In genomic region chr2:55109219-55109891, GRCh38 we compare ENCODE assay signal across 11 cellular contexts. TPM values are rescaled to one million over a fixed set of nuclear protein-coding genes. Genes with fewer than 3 reads are reported as not detected.
A peak's percentile ranks its signal among the peaks of the same experiment; 100 is the strongest.
DNase-seq lines count a peak whose midpoint lies in the region; ATAC-seq, FAIRE-seq and TF ChIP-seq lines count a peak whose summit lies in the region.
"Had no signal": no experiment of that assay in that cellular context is flagged by ENCODE, and none has a peak within 500 bp of the region (broad histone marks: within the 10 kb centered on the region; RNA-seq: fewer than 3 reads in every experiment).

No MANE protein-coding gene starts in this region.

- no peaks in the 10 kb centered on the region for H3K27me3 Mint-ChIP-seq in Caco-2 (ENCODE audit: insufficient read depth, unreplicated experiment)
- H3K27me3 Mint-ChIP-seq in activated CD4-positive, alpha-beta T cell treated with anti-CD3 and anti-CD28 coated beads, Interleukin-2, amount 10 ng/mL, durations not matched to agents 7 days and 5 days: no peaks in the 10 kb centered on the region
- H3K27me3 Mint-ChIP-seq: activated B cell treated with CpG ODN at 0.5 μM for 24 hours had no signal

- H3K9me3 ChIP-seq in Caco-2 (no peaks in the 10 kb centered on the region), body of pancreas (no peaks in the 10 kb centered on the region)
- H3K9me3 ChIP-seq: tibial nerve had no signal

- H3K4me3 ChIP-seq in Caco-2 (ENCODE audit: low read depth, low read length) (no peak overlapping the region), body of pancreas (no peak overlapping the region)
- H3K4me3 ChIP-seq: tibial nerve had no signal

- H3K36me3 ChIP-seq in Caco-2 (ENCODE audit: control insufficient read depth, insufficient read depth, low read length) (no peaks in the 10 kb centered on the region), body of pancreas (replicated peaks in 1 of 2; ENCODE audit: insufficient read depth in 1 of 2, low read depth in 2 of 2) (no peaks in the 10 kb centered on the region)
- H3K36me3 ChIP-seq: tibial nerve had no signal

- peak; percentile 79 to 83 for DNase-seq in Caco-2
- DNase-seq in NCI-H146 treated with DMSO at 0.1 percent for 48 hours (lab: John Stamatoyannopoulos, UW; ENCODE audit: unreplicated experiment): peak; percentile 94
- peak in 3 of 4 donors; percentile 46 to 69 (median 57) for DNase-seq in body of pancreas
- DNase-seq in lung microvascular endothelial cell (ENCODE audit: low read depth in 2 of 2): peak; percentile 41 to 91
- DNase-seq in activated CD4-positive, alpha-beta T cell treated with anti-CD3 and anti-CD28 coated beads, Interleukin-2, amount 10 ng/mL, durations not matched to agents 7 days and 5 days: no peak
- DNase-seq in central memory CD4-positive, alpha-beta T cell: no peak
- no peak for DNase-seq in NCI-H1436 treated with DMSO at 0.1 percent for 48 hours (lab: John Stamatoyannopoulos, UW)
- DNase-seq in HTR-8/SVneo (ENCODE audit: insufficient read length, low spot score): no peak
- DNase-seq: activated B cell treated with CpG ODN at 0.5 μM for 24 hours, Karpas-422 had no signal

- H3K27ac ChIP-seq in body of pancreas: peak overlapping the region; percentile 50 to 72 (median 64)
- H3K27ac ChIP-seq: tibial nerve had no signal

- no peak for TF ChIP-seq CTCF in Caco-2 (IDR thresholded peaks at IDR 0.05; ENCODE audit: insufficient read depth in 1 of 2, low read depth in 1 of 2, low read length in 1 of 2, severe bottlenecking in 1 of 2, unreplicated experiment in 1 of 2)
- no peak for TF ChIP-seq CTCF in body of pancreas (IDR thresholded peaks at IDR 0.05)

- CTCF ChIA-PET in Caco-2 (lab: Charles Lee): interaction anchor here (0.6 to 1.5 kb wide), 5 partner anchors 38 to 94 kb away, joined by 4 to 9 read pairs (median 5); partner anchors contain the start of gene RTN4
- CTCF ChIA-PET in activated CD4-positive, alpha-beta T cell treated with anti-CD3 and anti-CD28 coated beads, Interleukin-2, amount 10 ng/mL, durations not matched to agents 7 days and 5 days (lab: Charles Lee): no interaction called here

- no peaks in the 10 kb centered on the region for H3K9me3 Mint-ChIP-seq in Caco-2 (ENCODE audit: unreplicated experiment)
- H3K9me3 Mint-ChIP-seq in activated CD4-positive, alpha-beta T cell treated with anti-CD3 and anti-CD28 coated beads, Interleukin-2, amount 10 ng/mL, durations not matched to agents 7 days and 5 days: no peaks in the 10 kb centered on the region
- H3K9me3 Mint-ChIP-seq: activated B cell treated with CpG ODN at 0.5 μM for 24 hours had no signal

- WGBS in body of pancreas, 2 donors: 21 to 24% methylated on average over 2 of the region's 2 CpGs

- H3K27me3 ChIP-seq in Caco-2 (replicated peaks; ENCODE audit: control insufficient read depth, insufficient read depth, low read length) (no peaks in the 10 kb centered on the region), body of pancreas (no peaks in the 10 kb centered on the region)
- H3K27me3 ChIP-seq: tibial nerve had no signal

- H3K27ac Mint-ChIP-seq in Caco-2 (ENCODE audit: unreplicated experiment): peak overlapping the region; percentile 99
- no peak overlapping the region for H3K27ac Mint-ChIP-seq in activated CD4-positive, alpha-beta T cell treated with anti-CD3 and anti-CD28 coated beads, Interleukin-2, amount 10 ng/mL, durations not matched to agents 7 days and 5 days
- H3K27ac Mint-ChIP-seq: activated B cell treated with CpG ODN at 0.5 μM for 24 hours had no signal

- intact Hi-C loops in Caco-2 (cut with micrococcal nuclease; ENCODE audit: unreplicated experiment) (loop anchor here (1.0 to 2.0 kb wide), 4 partner anchors 27 to 95 kb away; partner anchors contain the start of gene RTN4), body of pancreas (cut with DNase I) (no loop called here)

- peak; percentile 76 for ATAC-seq in body of pancreas

- H3K4me1 ChIP-seq in Caco-2 (peaks cover 64% of the 10 kb centered on the region), body of pancreas (peaks cover 24% of the 10 kb centered on the region)

- H3K4me3 Mint-ChIP-seq in Caco-2 (ENCODE audit: unreplicated experiment): peak overlapping the region; percentile 65
- H3K4me3 Mint-ChIP-seq in activated CD4-positive, alpha-beta T cell treated with anti-CD3 and anti-CD28 coated beads, Interleukin-2, amount 10 ng/mL, durations not matched to agents 7 days and 5 days: no peak overlapping the region
- H3K4me3 Mint-ChIP-seq: activated B cell treated with CpG ODN at 0.5 μM for 24 hours had no signal

- POLR2A ChIA-PET in Caco-2 (lab: Charles Lee): interaction anchor here (0.8 to 2.4 kb wide), 3 partner anchors 59 to 153 kb away, joined by 3 to 12 read pairs (median 3); partner anchors contain the start of gene RTN4
- POLR2A ChIA-PET in activated CD4-positive, alpha-beta T cell treated with anti-CD3 and anti-CD28 coated beads, Interleukin-2, amount 10 ng/mL, durations not matched to agents 7 days and 5 days (lab: Charles Lee): no interaction called here

- peaks cover 6% of the 10 kb centered on the region for H3K36me3 Mint-ChIP-seq in Caco-2 (ENCODE audit: insufficient read depth, unreplicated experiment)
- no peaks in the 10 kb centered on the region for H3K36me3 Mint-ChIP-seq in activated CD4-positive, alpha-beta T cell treated with anti-CD3 and anti-CD28 coated beads, Interleukin-2, amount 10 ng/mL, durations not matched to agents 7 days and 5 days (ENCODE audit: low read depth)

- H3K4me1 Mint-ChIP-seq in Caco-2 (ENCODE audit: low read depth, unreplicated experiment): peaks cover 43% of the 10 kb centered on the region
- H3K4me1 Mint-ChIP-seq in activated CD4-positive, alpha-beta T cell treated with anti-CD3 and anti-CD28 coated beads, Interleukin-2, amount 10 ng/mL, durations not matched to agents 7 days and 5 days: no peaks in the 10 kb centered on the region

- no peak for TF ChIP-seq POLR2A in body of pancreas (IDR thresholded peaks at IDR 0.05)

- FAIRE-seq in HTR-8/SVneo (lab: Jason Lieb, UNC): no peak

- no TSS peak for BruUV-seq in Caco-2 (replicated peaks; lab: Mats Ljungman, UMichigan)

RNA-seq across cellular contexts. Expression of gene RTN4, which starts 59.1 kb away (rescaled TPM):
- total RNA-seq in Caco-2 (2022) (231 and 236 TPM in 2 replicates), body of pancreas (100 to 1,000 TPM; 112 to 215 TPM), lung microvascular endothelial cell (84.5 and 105 TPM in 2 replicates)
- 10 to 100 TPM; 77.1 to 79.9 TPM for total RNA-seq in activated CD4-positive, alpha-beta T cell treated with anti-CD3 and anti-CD28 coated beads, Interleukin-2, amount 10 ng/mL, durations not matched to agents 7 days and 5 days

Comparison
In these comparisons a context has a peak if more than half of its experiments do, and no peak if none do; other contexts are left out.
1. DNase-seq: peak in Caco-2 (2 of 2), NCI-H146 treated with DMSO at 0.1 percent for 48 hours (single experiment), body of pancreas (3 of 4) and lung microvascular endothelial cell (2 of 2); none in activated CD4-positive, alpha-beta T cell treated with anti-CD3 and anti-CD28 coated beads, Interleukin-2, amount 10 ng/mL, durations not matched to agents 7 days and 5 days (single experiment), central memory CD4-positive, alpha-beta T cell (single experiment), NCI-H1436 treated with DMSO at 0.1 percent for 48 hours (single experiment) and HTR-8/SVneo (single experiment).